Comparison of ENCODE assay signal across 11 cellular contexts in genomic region chr2:68764781-68765385, GRCh38. TPM values are rescaled to one million over a fixed set of nuclear protein-coding genes. Genes with fewer than 3 reads are reported as not detected.
DNase-seq lines count a peak whose midpoint lies in the region; ATAC-seq and TF ChIP-seq lines count a peak whose summit lies in the region.
"Had no signal": no experiment of that assay in that cellular context is flagged by ENCODE, and none has a peak within 500 bp of the region (broad histone marks: within the 10 kb centered on the region; RNA-seq: fewer than 3 reads in every experiment).

No MANE protein-coding gene starts in this region.

- peak overlapping the region; percentile 78 for H3K4me3 Mint-ChIP-seq in activated T-cell treated with anti-CD3 and anti-CD28 coated beads, Interleukin-2, amount 50 U/mL, for 24 hours
- H3K4me3 Mint-ChIP-seq in T-helper 2 cell treated with Interferon-gamma antibody and Interleukin-4, amounts not matched to agents 5 μg/mL and 100 μg/mL, for 36 hours, result peak overlapping the region; percentile 89

- H3K27me3 Mint-ChIP-seq in activated T-cell treated with anti-CD3 and anti-CD28 coated beads, Interleukin-2, amount 50 U/mL, for 24 hours, result no peaks in the 10 kb centered on the region
- no peaks in the 10 kb centered on the region for H3K27me3 Mint-ChIP-seq in T-helper 2 cell treated with Interferon-gamma antibody and Interleukin-4, amounts not matched to agents 5 μg/mL and 100 μg/mL, for 36 hours (ENCODE audit: low read depth)

- no peak for TF ChIP-seq POLR2A in stomach (IDR thresholded peaks at IDR 0.05)

- 81 to 86% (median 83%) methylated on average over 5 of the region's 5 CpGs for WGBS in stomach, 5 donors

- peaks cover 2 to 75% (median 27%) of the 10 kb centered on the region in 4 donors for H3K4me1 ChIP-seq in stomach

- H3K36me3 ChIP-seq in stomach (no peaks in the 10 kb centered on the region), WERI-Rb-1 (no peaks in the 10 kb centered on the region)

- TF ChIP-seq EP300 in stomach (IDR thresholded peaks at IDR 0.05), result no peak

- no peak for ATAC-seq in HG02870 (IDR thresholded peaks at IDR 0.05; ENCODE audit: unreplicated experiment)

- DNase-seq in activated T-cell treated with anti-CD3 and anti-CD28 coated beads, Interleukin-2, amount 50 U/mL, for 24 hours, result no peak
- DNase-seq in activated T-cell treated with anti-CD3 and anti-CD28 coated beads, Interleukin-2, amount 50 U/mL, for 1 hour, result no peak
- no peak for DNase-seq in T-helper 2 cell treated with Interferon-gamma antibody and Interleukin-4, amounts not matched to agents 5 μg/mL and 100 μg/mL, for 36 hours (ENCODE audit: low spot score)
- DNase-seq in fibroblast of the aortic adventitia (ENCODE audit: low read depth) (peak; percentile 27), stomach (no peak), anterior cingulate cortex (lab: John Stamatoyannopoulos, UW) (no peak), WERI-Rb-1 (no peak)
- DNase-seq: ACHN, NCI-H146, SHP77 treated with DMSO at 0.1 percent for 48 hours had no signal

- peaks cover 13% of the 10 kb centered on the region for H3K36me3 Mint-ChIP-seq in activated T-cell treated with anti-CD3 and anti-CD28 coated beads, Interleukin-2, amount 50 U/mL, for 24 hours (ENCODE audit: low read depth)
- peaks cover 37% of the 10 kb centered on the region for H3K36me3 Mint-ChIP-seq in T-helper 2 cell treated with Interferon-gamma antibody and Interleukin-4, amounts not matched to agents 5 μg/mL and 100 μg/mL, for 36 hours (ENCODE audit: low read depth)

- H3K4me3 ChIP-seq in fibroblast of the aortic adventitia (ENCODE audit: low read depth, low read length) (peak overlapping the region; percentile 29), stomach (peak overlapping the region in 2 of 4 donors; percentile 3 to 13), WERI-Rb-1 (ENCODE audit: low read depth, low read length) (no peak overlapping the region)

- H3K4me1 Mint-ChIP-seq in activated T-cell treated with anti-CD3 and anti-CD28 coated beads, Interleukin-2, amount 50 U/mL, for 24 hours (ENCODE audit: low read depth), result peaks cover 98% of the 10 kb centered on the region
- peaks cover 90% of the 10 kb centered on the region for H3K4me1 Mint-ChIP-seq in T-helper 2 cell treated with Interferon-gamma antibody and Interleukin-4, amounts not matched to agents 5 μg/mL and 100 μg/mL, for 36 hours (ENCODE audit: low read depth)

- TF ChIP-seq CTCF in fibroblast of the aortic adventitia (IDR thresholded peaks at IDR 0.05; ENCODE audit: insufficient read depth, low read length), result no peak
- TF ChIP-seq CTCF in stomach (IDR thresholded peaks at IDR 0.05), result no peak
- TF ChIP-seq CTCF in WERI-Rb-1 (IDR thresholded peaks at IDR 0.05; ENCODE audit: low read depth, low read length), result no peak

- H3K9me3 Mint-ChIP-seq in activated T-cell treated with anti-CD3 and anti-CD28 coated beads, Interleukin-2, amount 50 U/mL, for 24 hours, result no peaks in the 10 kb centered on the region
- no peaks in the 10 kb centered on the region for H3K9me3 Mint-ChIP-seq in T-helper 2 cell treated with Interferon-gamma antibody and Interleukin-4, amounts not matched to agents 5 μg/mL and 100 μg/mL, for 36 hours

- H3K27ac Mint-ChIP-seq in activated T-cell treated with anti-CD3 and anti-CD28 coated beads, Interleukin-2, amount 50 U/mL, for 24 hours, result peak overlapping the region; percentile 95
- H3K27ac Mint-ChIP-seq in T-helper 2 cell treated with Interferon-gamma antibody and Interleukin-4, amounts not matched to agents 5 μg/mL and 100 μg/mL, for 36 hours, result peak overlapping the region; percentile 98

- H3K9me3 ChIP-seq in stomach (no peaks in the 10 kb centered on the region), WERI-Rb-1 (ENCODE audit: severe bottlenecking) (no peaks in the 10 kb centered on the region)

- no peaks in the 10 kb centered on the region for H3K27me3 ChIP-seq in stomach
- peaks cover 46% of the 10 kb centered on the region for H3K27me3 ChIP-seq in WERI-Rb-1 (ENCODE audit: insufficient read depth, low read depth, severe bottlenecking)

- peak overlapping the region in 4 of 5 donors; percentile 39 to 80 (median 59) for H3K27ac ChIP-seq in stomach
- H3K27ac ChIP-seq in WERI-Rb-1, result no peak overlapping the region

- intact Hi-C loops in stomach (cut with DNase I; ENCODE audit: low total_unique reads), result no loop called here

RNA-seq across cellular contexts. Expression of gene ARHGAP25, which starts 30.3 kb away (rescaled TPM):
- total RNA-seq in fibroblast of the aortic adventitia (ENCODE audit: low replicate concordance) (0.36 and 2.2 TPM in 2 replicates), stomach (10 to 100 TPM in 2 of 5 donors, 1 to 10 TPM in 1, under 1 TPM in 1, not detected in 1; 0.29 to 17.1 (median 8.7) TPM)
- 1 to 10 TPM; 3.6 to 6.3 (median 4.0) TPM for polyA plus RNA-seq in stomach
